ENCODE assay signal across 1 cellular context in genomic region chr11:6606471-6607189, GRCh38.
TF ChIP-seq lines count a peak whose summit lies in the region.

No MANE protein-coding gene starts in this region.

TF ChIP-seq in K562, 482 proteins besides CTCF, POLR2A, EP300 and RAD21 (continued from another document and continues in another):
- TF ChIP-seq ARID3B (CRISPR knock-in tag; IDR thresholded peaks at IDR 0.05; ENCODE audit: borderline replicate concordance) (no peak), TRIM28 (IDR thresholded peaks at IDR 0.05) (no peak), BRD4 (IDR thresholded peaks at IDR 0.05) (no peak), ARID1B (IDR thresholded peaks at IDR 0.05) (no peak), MLLT1 (IDR thresholded peaks at IDR 0.05) (no peak), PHB2 (IDR thresholded peaks at IDR 0.05; ENCODE audit: low read depth) (no peak), ELF2 (CRISPR knock-in tag; IDR thresholded peaks at IDR 0.05) (0 out of 2 replicates have a peak, but pooled peaks have one; percentile 24), MEIS2 (IDR thresholded peaks at IDR 0.05; ENCODE audit: partially characterized antibody) (no peak), POLR3G (IDR thresholded peaks at IDR 0.05; ENCODE audit: extremely low read depth, insufficient read length, insufficient replicate concordance) (no peak), ATF4 (CRISPR knock-in tag; IDR thresholded peaks at IDR 0.05) (no peak), ATF1 (CRISPR knock-in tag; IDR thresholded peaks at IDR 0.05) (no peak), ATF1 (tag; IDR thresholded peaks at IDR 0.05) (peak; percentile 41; the same call in 1 of the 2 replicates), LEF1 (IDR thresholded peaks at IDR 0.05) (no peak), ZNF76 (CRISPR knock-in tag; IDR thresholded peaks at IDR 0.05; ENCODE audit: borderline replicate concordance) (no peak), CSDE1 (IDR thresholded peaks at IDR 0.05) (no peak), ZNF57 (CRISPR knock-in tag; IDR thresholded peaks at IDR 0.05) (no peak), MED1 (CRISPR knock-in tag; IDR thresholded peaks at IDR 0.05; ENCODE audit: borderline replicate concordance) (no peak), RBM15 (IDR thresholded peaks at IDR 0.05; ENCODE audit: insufficient read depth, low read length) (no peak), ZNF778 (CRISPR knock-in tag; IDR thresholded peaks at IDR 0.05) (no peak), CHD2 (IDR thresholded peaks at IDR 0.05; ENCODE audit: low read depth, low read length) (no peak), ELF4 (CRISPR knock-in tag; IDR thresholded peaks at IDR 0.05) (no peak), ZNF398 (CRISPR knock-in tag; IDR thresholded peaks at IDR 0.05) (no peak), ARID2 (IDR thresholded peaks at IDR 0.05) (no peak), NR3C1 (CRISPR knock-in tag; IDR thresholded peaks at IDR 0.05) (no peak), POLR2G (IDR thresholded peaks at IDR 0.05; ENCODE audit: low read depth, low read length) (peak; percentile 60), MCM2 (IDR thresholded peaks at IDR 0.05; ENCODE audit: low read depth) (no peak), RNF219 (CRISPR knock-in tag; IDR thresholded peaks at IDR 0.05) (no peak), ZNF407 (IDR thresholded peaks at IDR 0.05; ENCODE audit: low read depth) (no peak), ZNF696 (CRISPR knock-in tag; conservative IDR thresholded peaks at IDR 0.05) (no peak), ZNF507 (tag; conservative IDR thresholded peaks at IDR 0.05) (no peak)
- TF ChIP-seq, protein P1, sequence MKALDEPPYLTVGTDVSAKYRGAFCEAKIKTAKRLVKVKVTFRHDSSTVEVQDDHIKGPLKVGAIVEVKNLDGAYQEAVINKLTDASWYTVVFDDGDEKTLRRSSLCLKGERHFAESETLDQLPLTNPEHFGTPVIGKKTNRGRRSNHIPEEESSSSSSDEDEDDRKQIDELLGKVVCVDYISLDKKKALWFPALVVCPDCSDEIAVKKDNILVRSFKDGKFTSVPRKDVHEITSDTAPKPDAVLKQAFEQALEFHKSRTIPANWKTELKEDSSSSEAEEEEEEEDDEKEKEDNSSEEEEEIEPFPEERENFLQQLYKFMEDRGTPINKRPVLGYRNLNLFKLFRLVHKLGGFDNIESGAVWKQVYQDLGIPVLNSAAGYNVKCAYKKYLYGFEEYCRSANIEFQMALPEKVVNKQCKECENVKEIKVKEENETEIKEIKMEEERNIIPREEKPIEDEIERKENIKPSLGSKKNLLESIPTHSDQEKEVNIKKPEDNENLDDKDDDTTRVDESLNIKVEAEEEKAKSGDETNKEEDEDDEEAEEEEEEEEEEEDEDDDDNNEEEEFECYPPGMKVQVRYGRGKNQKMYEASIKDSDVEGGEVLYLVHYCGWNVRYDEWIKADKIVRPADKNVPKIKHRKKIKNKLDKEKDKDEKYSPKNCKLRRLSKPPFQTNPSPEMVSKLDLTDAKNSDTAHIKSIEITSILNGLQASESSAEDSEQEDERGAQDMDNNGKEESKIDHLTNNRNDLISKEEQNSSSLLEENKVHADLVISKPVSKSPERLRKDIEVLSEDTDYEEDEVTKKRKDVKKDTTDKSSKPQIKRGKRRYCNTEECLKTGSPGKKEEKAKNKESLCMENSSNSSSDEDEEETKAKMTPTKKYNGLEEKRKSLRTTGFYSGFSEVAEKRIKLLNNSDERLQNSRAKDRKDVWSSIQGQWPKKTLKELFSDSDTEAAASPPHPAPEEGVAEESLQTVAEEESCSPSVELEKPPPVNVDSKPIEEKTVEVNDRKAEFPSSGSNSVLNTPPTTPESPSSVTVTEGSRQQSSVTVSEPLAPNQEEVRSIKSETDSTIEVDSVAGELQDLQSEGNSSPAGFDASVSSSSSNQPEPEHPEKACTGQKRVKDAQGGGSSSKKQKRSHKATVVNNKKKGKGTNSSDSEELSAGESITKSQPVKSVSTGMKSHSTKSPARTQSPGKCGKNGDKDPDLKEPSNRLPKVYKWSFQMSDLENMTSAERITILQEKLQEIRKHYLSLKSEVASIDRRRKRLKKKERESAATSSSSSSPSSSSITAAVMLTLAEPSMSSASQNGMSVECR (CRISPR knock-in tag; IDR thresholded peaks at IDR 0.05) = no peak
- TF ChIP-seq, protein P2, sequence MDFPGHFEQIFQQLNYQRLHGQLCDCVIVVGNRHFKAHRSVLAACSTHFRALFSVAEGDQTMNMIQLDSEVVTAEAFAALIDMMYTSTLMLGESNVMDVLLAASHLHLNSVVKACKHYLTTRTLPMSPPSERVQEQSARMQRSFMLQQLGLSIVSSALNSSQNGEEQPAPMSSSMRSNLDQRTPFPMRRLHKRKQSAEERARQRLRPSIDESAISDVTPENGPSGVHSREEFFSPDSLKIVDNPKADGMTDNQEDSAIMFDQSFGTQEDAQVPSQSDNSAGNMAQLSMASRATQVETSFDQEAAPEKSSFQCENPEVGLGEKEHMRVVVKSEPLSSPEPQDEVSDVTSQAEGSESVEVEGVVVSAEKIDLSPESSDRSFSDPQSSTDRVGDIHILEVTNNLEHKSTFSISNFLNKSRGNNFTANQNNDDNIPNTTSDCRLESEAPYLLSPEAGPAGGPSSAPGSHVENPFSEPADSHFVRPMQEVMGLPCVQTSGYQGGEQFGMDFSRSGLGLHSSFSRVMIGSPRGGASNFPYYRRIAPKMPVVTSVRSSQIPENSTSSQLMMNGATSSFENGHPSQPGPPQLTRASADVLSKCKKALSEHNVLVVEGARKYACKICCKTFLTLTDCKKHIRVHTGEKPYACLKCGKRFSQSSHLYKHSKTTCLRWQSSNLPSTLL (IDR thresholded peaks at IDR 0.05) = no peak
- TF ChIP-seq, protein P3, sequence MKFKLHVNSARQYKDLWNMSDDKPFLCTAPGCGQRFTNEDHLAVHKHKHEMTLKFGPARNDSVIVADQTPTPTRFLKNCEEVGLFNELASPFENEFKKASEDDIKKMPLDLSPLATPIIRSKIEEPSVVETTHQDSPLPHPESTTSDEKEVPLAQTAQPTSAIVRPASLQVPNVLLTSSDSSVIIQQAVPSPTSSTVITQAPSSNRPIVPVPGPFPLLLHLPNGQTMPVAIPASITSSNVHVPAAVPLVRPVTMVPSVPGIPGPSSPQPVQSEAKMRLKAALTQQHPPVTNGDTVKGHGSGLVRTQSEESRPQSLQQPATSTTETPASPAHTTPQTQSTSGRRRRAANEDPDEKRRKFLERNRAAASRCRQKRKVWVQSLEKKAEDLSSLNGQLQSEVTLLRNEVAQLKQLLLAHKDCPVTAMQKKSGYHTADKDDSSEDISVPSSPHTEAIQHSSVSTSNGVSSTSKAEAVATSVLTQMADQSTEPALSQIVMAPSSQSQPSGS (CRISPR knock-in tag; IDR thresholded peaks at IDR 0.05) = no peak
